ENCODE assay signal across 12 cellular contexts in the genomic region with DNA sequence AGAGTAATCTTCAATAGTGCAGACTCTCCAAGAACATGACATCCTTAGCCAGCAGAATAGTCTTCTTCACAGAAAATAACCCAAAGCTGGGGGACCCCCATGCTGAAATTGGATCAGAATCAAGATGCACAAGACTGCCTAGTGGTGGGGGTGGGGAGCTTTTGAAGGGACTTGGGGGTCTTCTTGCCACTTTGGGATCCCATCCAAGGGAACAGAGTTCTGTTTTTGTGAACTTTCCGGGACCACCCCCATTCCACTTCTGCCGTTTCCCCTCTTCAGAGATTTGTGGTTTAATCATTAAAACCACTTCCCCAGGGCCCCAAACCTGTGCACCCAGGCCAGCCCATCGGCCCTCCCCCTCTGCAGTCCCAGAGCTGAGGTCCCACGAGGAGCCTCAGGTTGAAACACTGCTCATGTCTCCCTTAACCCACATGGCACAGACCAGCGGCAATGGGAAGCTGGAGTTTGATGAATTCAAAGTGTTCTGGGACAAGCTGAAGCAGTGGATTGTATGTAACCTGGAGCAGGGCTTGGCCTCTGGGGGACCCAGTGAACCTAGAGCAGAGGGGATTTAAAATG. TPM values are rescaled to one million over a fixed set of nuclear protein-coding genes. Genes with fewer than 3 reads are reported as not detected.
DNase-seq lines count a peak whose midpoint lies in the region; ATAC-seq and TF ChIP-seq lines count a peak whose summit lies in the region.
"Had no signal": no experiment of that assay in that cellular context is flagged by ENCODE, and none has a peak within 500 bp of the region (broad histone marks: within the 10 kb centered on the region; RNA-seq: fewer than 3 reads in every experiment).

No MANE protein-coding gene starts in this region.

- no peaks in the 10 kb centered on the region for H3K27me3 ChIP-seq in BLaER1 treated with 17β-estradiol and CSF1 and Interleukin-3, amounts not matched to agents 10 nM and 100 nM
- peaks cover 9% of the 10 kb centered on the region for H3K27me3 ChIP-seq in DND-41 (ENCODE audit: insufficient read depth, low read length, poor library complexity)
- H3K27me3 ChIP-seq in endodermal cell (ENCODE audit: control insufficient read depth, insufficient read depth, low read length, poor library complexity, severe bottlenecking): no peaks in the 10 kb centered on the region

- H3K36me3 ChIP-seq in BLaER1 treated with 17β-estradiol and CSF1 and Interleukin-3, amounts not matched to agents 10 nM and 100 nM: no peaks in the 10 kb centered on the region
- H3K36me3 ChIP-seq in DND-41 (ENCODE audit: insufficient read depth, low read length) (no peaks in the 10 kb centered on the region), endodermal cell (ENCODE audit: control insufficient read depth, insufficient read depth, low read length) (no peaks in the 10 kb centered on the region)
- H3K36me3 ChIP-seq: BE2C had no signal

- H3K4me1 Mint-ChIP-seq in endodermal cell (no peaks in the 10 kb centered on the region), osteocyte (ENCODE audit: unreplicated experiment) (peaks cover 14% of the 10 kb centered on the region)

- H3K27ac Mint-ChIP-seq in endodermal cell (no peak overlapping the region), osteocyte (ENCODE audit: unreplicated experiment) (no peak overlapping the region)
- H3K27ac Mint-ChIP-seq: CD8-positive, alpha-beta memory T cell had no signal

- no peaks in the 10 kb centered on the region for H3K79me2 ChIP-seq in DND-41 (ENCODE audit: insufficient read depth, low read length)

- no peak overlapping the region for H3K4me3 ChIP-seq in BLaER1 treated with 17β-estradiol and CSF1 and Interleukin-3, amounts not matched to agents 10 nM and 100 nM
- H3K4me3 ChIP-seq in DND-41 (ENCODE audit: low read depth in 1 of 2, low read length in 2 of 2) (no peak overlapping the region), endodermal cell (ENCODE audit: low read length) (no peak overlapping the region)
- H3K4me3 ChIP-seq: A549 had no signal

- no peak for TF ChIP-seq CTCF in DND-41 (IDR thresholded peaks at IDR 0.05; ENCODE audit: borderline replicate concordance, extremely low read depth, low read length, poor library complexity, severe bottlenecking)
- TF ChIP-seq CTCF in endodermal cell (conservative IDR thresholded peaks at IDR 0.05): no peak
- no peak for TF ChIP-seq CTCF in osteocyte (IDR thresholded peaks at IDR 0.05)

- H2AFZ ChIP-seq in DND-41 (ENCODE audit: low read depth, low read length): no peak overlapping the region

- no peak overlapping the region for H3K27ac ChIP-seq in BLaER1 treated with 17β-estradiol and CSF1 and Interleukin-3, amounts not matched to agents 10 nM and 100 nM
- no peak overlapping the region for H3K27ac ChIP-seq in DND-41 (ENCODE audit: low read length)
- H3K27ac ChIP-seq in endodermal cell (ENCODE audit: low read depth, low read length): no peak overlapping the region
- H3K27ac ChIP-seq: A549 had no signal

- 88% methylated on average over 5 of the region's 5 CpGs; no CpG with 5 or more reads in 1 of the 2 experiments for WGBS in endodermal cell (ENCODE audit: insufficient coverage in 1 of 2, insufficient read length in 1 of 2), 2 experiments

- peak overlapping the region; percentile 30 to 87 (median 74) for H3K4me2 ChIP-seq in BLaER1 treated with 17β-estradiol and CSF1 and Interleukin-3, amounts not matched to agents 10 nM and 100 nM
- H3K4me2 ChIP-seq in DND-41 (ENCODE audit: insufficient read depth, low read length): no peak overlapping the region
- H3K4me2 ChIP-seq: A549 had no signal

- H3K9me3 Mint-ChIP-seq in endodermal cell (no peaks in the 10 kb centered on the region), osteocyte (ENCODE audit: unreplicated experiment) (no peaks in the 10 kb centered on the region)
- H3K9me3 Mint-ChIP-seq: CD8-positive, alpha-beta memory T cell had no signal

- H3K9me3 ChIP-seq in BLaER1 treated with 17β-estradiol and CSF1 and Interleukin-3, amounts not matched to agents 10 nM and 100 nM (replicated peaks in 1 of 11): no peaks in the 10 kb centered on the region
- H3K9me3 ChIP-seq in DND-41 (ENCODE audit: insufficient read depth, low read length, severe bottlenecking) (no peaks in the 10 kb centered on the region), endodermal cell (ENCODE audit: control insufficient read depth, low read length) (no peaks in the 10 kb centered on the region)
- H3K9me3 ChIP-seq: A549, BE2C had no signal

- H3K4me3 Mint-ChIP-seq in endodermal cell (no peak overlapping the region), osteocyte (ENCODE audit: unreplicated experiment) (no peak overlapping the region)
- H3K4me3 Mint-ChIP-seq: CD8-positive, alpha-beta memory T cell had no signal

- peaks cover 8 to 30% (median 16%) of the 10 kb centered on the region in 10 experiments for H3K4me1 ChIP-seq in BLaER1 treated with 17β-estradiol and CSF1 and Interleukin-3, amounts not matched to agents 10 nM and 100 nM
- H3K4me1 ChIP-seq in DND-41 (ENCODE audit: insufficient read depth, low read length): peaks cover 4% of the 10 kb centered on the region
- H3K4me1 ChIP-seq in endodermal cell (ENCODE audit: control insufficient read depth, insufficient read depth, low read length): peaks cover 4% of the 10 kb centered on the region
- H3K4me1 ChIP-seq: A549, BE2C had no signal

- H3K9ac ChIP-seq in BLaER1 treated with 17β-estradiol and CSF1 and Interleukin-3, amounts not matched to agents 10 nM and 100 nM: no peak overlapping the region
- no peak overlapping the region for H3K9ac ChIP-seq in DND-41 (ENCODE audit: low read depth, low read length)
- H3K9ac ChIP-seq in endodermal cell (ENCODE audit: extremely low read depth, low read length, poor library complexity, severe bottlenecking): no peak overlapping the region

- H3K36me3 Mint-ChIP-seq in endodermal cell (ENCODE audit: low read depth) (no peaks in the 10 kb centered on the region), osteocyte (ENCODE audit: unreplicated experiment) (no peaks in the 10 kb centered on the region)
- H3K36me3 Mint-ChIP-seq: CD8-positive, alpha-beta memory T cell had no signal

- DNase-seq in DND-41 (peak; percentile 21), endodermal cell (peak; percentile 33), osteocyte (ENCODE audit: extremely low spot score, unreplicated experiment) (peak; percentile 69), NK-92 (lab: John Stamatoyannopoulos, UW; ENCODE audit: unreplicated experiment) (no peak), GM19240 (ENCODE audit: insufficient read length, low spot score) (no peak)
- DNase-seq: BE2C; CD8-positive, alpha-beta memory T cell; DMS 273 treated with DMSO at 0.1 percent for 48 hours had no signal

- ATAC-seq in DND-41 (ENCODE audit: insufficient read depth, low read depth) (peak; percentile 60; the same call in 2 of the 3 replicates), GM21737 (IDR thresholded peaks at IDR 0.05; ENCODE audit: unreplicated experiment) (no peak)
- ATAC-seq: A549, HCT116 had no signal

- peaks cover 56% of the 10 kb centered on the region for H3K27me3 Mint-ChIP-seq in endodermal cell (ENCODE audit: insufficient read depth)
- no peaks in the 10 kb centered on the region for H3K27me3 Mint-ChIP-seq in osteocyte (ENCODE audit: unreplicated experiment)

- H4K20me1 ChIP-seq in BLaER1 treated with 17β-estradiol and CSF1 and Interleukin-3, amounts not matched to agents 10 nM and 100 nM: no peaks in the 10 kb centered on the region
- H4K20me1 ChIP-seq in DND-41 (ENCODE audit: insufficient read depth, low read length): no peaks in the 10 kb centered on the region

RNA-seq across cellular contexts. Expression of a gene that starts 44.9 kb away (rescaled TPM):
- total RNA-seq in endodermal cell: 1 to 10 TPM; 1.1 TPM
- 0.93 TPM for polyA plus RNA-seq in endodermal cell (2013, experiment 1 of 2)
- 0.33 TPM for polyA plus RNA-seq in endodermal cell (2013, experiment 2 of 2)
- total RNA-seq in osteocyte: not detected in 2 replicates
- total RNA-seq: CD8-positive, alpha-beta memory T cell had no signal
- polyA plus RNA-seq: A549; CD8-positive, alpha-beta memory T cell had no signal

Comparison
In these comparisons a context has a peak if more than half of its experiments do, and no peak if none do; other contexts are left out.
1. DNase-seq: peak in DND-41 (single experiment), endodermal cell (single experiment) and osteocyte (single experiment); none in NK-92 (single experiment) and GM19240 (single experiment).